In genomic region chr3:56557815-56558170, GRCh38 we compare ENCODE assay signal across 8 cellular contexts. TPM values are rescaled to one million over a fixed set of nuclear protein-coding genes. Genes with fewer than 3 reads are reported as not detected.
A peak's percentile ranks its signal among the peaks of the same experiment; 100 is the strongest.
DNase-seq lines count a peak whose midpoint lies in the region; ATAC-seq and TF ChIP-seq lines count a peak whose summit lies in the region.

No MANE protein-coding gene starts in this region.

- H3K9me3 ChIP-seq in iPS-18c (ENCODE audit: control insufficient read depth, insufficient read depth, low read length) (no peaks in the 10 kb centered on the region), suprapubic skin (no peaks in the 10 kb centered on the region)

- H3K4me1 ChIP-seq in suprapubic skin, result peaks cover 14% of the 10 kb centered on the region

- peaks cover 17% of the 10 kb centered on the region for H3K36me3 ChIP-seq in suprapubic skin

- no peak for TF ChIP-seq EP300 in suprapubic skin (IDR thresholded peaks at IDR 0.05)

- DNase-seq in suprapubic skin (ENCODE audit: low spot score in 2 of 2), result no peak
- no peak for DNase-seq in medulla oblongata (ENCODE audit: extremely low spot score)
- no peak for DNase-seq in stimulated activated CD8-positive, alpha-beta memory T cell treated with anti-CD3 and anti-CD28 coated beads, Interleukin-4, amount 100 ng/mL, for 48 hours
- DNase-seq in activated gamma-delta T cell (lab: John Stamatoyannopoulos, UW), result no peak

- H3K4me3 ChIP-seq in WI38 (ENCODE audit: low read depth, low read length) (peak overlapping the region; percentile 78), iPS-18c (ENCODE audit: insufficient read depth, low read depth, low read length) (peak overlapping the region; percentile 100), suprapubic skin (peak overlapping the region; percentile 80)

- 10% methylated on average over 7 of the region's 7 CpGs for WGBS in suprapubic skin

- peak; percentile 45 for TF ChIP-seq CTCF in 22Rv1 (IDR thresholded peaks at IDR 0.05)
- no peak; the same call in 1 of the 2 replicates for TF ChIP-seq CTCF in WI38 (IDR thresholded peaks at IDR 0.05; ENCODE audit: low read depth, low read length)
- TF ChIP-seq CTCF in suprapubic skin (IDR thresholded peaks at IDR 0.05), result no peak

- ATAC-seq in GM21528 (IDR thresholded peaks at IDR 0.05; ENCODE audit: low FRiP score, unreplicated experiment), result peak; percentile 11

- H3K27ac ChIP-seq in 22Rv1 (peak overlapping the region; percentile 67; the same call in 1 of the 2 replicates), suprapubic skin (peak overlapping the region; percentile 94)

- no peaks in the 10 kb centered on the region for H3K27me3 ChIP-seq in suprapubic skin

- no peak for TF ChIP-seq POLR2A in suprapubic skin (IDR thresholded peaks at IDR 0.05)

RNA-seq across cellular contexts. Expression of gene CCDC66, which starts 0.8 kb away (rescaled TPM):
- 10 to 100 TPM; 17.2 to 50.8 (median 24.9) TPM for total RNA-seq in suprapubic skin
